Comparison of ENCODE assay signal across 16 cellular contexts in the genomic region with DNA sequence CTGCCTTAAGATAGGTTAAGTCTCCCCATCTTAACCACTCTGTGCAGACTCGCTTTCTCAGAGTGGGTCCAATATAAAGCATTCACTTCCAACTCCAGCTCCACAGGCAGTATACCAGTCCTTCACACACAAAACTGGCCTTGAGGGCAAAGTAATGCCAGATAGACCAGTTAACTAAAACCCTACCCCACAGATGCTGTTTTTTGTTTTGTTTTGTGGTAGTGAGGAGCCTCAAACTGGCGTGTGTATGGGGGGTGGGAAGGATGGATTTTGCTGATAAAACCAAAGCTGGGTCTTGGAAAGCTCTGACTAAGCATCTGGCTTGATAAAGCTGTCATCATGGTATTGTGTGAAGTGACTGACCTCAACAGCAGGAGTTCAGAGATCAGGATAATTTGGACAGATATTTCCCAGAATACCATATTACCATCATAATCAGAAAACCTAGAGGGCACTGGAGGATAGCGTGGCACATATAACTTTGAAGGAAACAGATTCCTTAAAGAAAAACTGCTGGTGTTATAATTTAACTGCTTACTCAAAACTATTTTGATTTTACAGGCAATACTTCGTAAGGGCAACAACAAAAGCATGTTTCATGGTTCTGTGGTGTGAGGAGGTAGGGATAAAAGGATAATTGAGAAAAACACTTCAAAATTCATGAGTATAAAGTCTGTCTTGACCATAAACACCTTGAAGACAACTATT. TPM values are rescaled to one million over a fixed set of nuclear protein-coding genes. Genes with fewer than 3 reads are reported as not detected.
DNase-seq lines count a peak whose midpoint lies in the region; ATAC-seq and TF ChIP-seq lines count a peak whose summit lies in the region.
"Had no signal": no experiment of that assay in that cellular context is flagged by ENCODE, and none has a peak within 500 bp of the region (broad histone marks: within the 10 kb centered on the region; RNA-seq: fewer than 3 reads in every experiment).

No MANE protein-coding gene starts in this region.

- TF ChIP-seq POLR2A in erythroblast (IDR thresholded peaks at IDR 0.05; ENCODE audit: low read length): no peak

- no peaks in the 10 kb centered on the region for H3K4me1 ChIP-seq in CD8-positive, alpha-beta T cell (ENCODE audit: insufficient read depth, low read length)
- H3K4me1 ChIP-seq: colonic mucosa had no signal

- H3K9me3 ChIP-seq in CD8-positive, alpha-beta T cell (ENCODE audit: low read length): no peaks in the 10 kb centered on the region
- no peaks in the 10 kb centered on the region for H3K9me3 ChIP-seq in SK-N-MC (ENCODE audit: low read depth, low read length)
- H3K9me3 ChIP-seq: colonic mucosa, esophagus squamous epithelium, mucosa of descending colon, pancreas, tibial artery had no signal

- H3K36me3 Mint-ChIP-seq in CD8-positive, alpha-beta T cell: peaks cover 15% of the 10 kb centered on the region
- peaks cover 9% of the 10 kb centered on the region for H3K36me3 Mint-ChIP-seq in mesothelial cell of epicardium

- H3K4me1 Mint-ChIP-seq in CD8-positive, alpha-beta T cell (ENCODE audit: low read depth): peaks cover 22% of the 10 kb centered on the region
- peaks cover 17% of the 10 kb centered on the region for H3K4me1 Mint-ChIP-seq in mesothelial cell of epicardium

- no peak for DNase-seq in CD8-positive, alpha-beta T cell
- no peak for DNase-seq in SK-N-MC (ENCODE audit: low read depth, low spot score)
- peak; percentile 67 to 81 for DNase-seq in erythroblast (lab: John Stamatoyannopoulos, UW)
- DNase-seq in mesothelial cell of epicardium (ENCODE audit: low spot score in 2 of 2, unreplicated experiment in 2 of 2): no peak
- DNase-seq in NCI-H2171 treated with DMSO at 0.1 percent for 48 hours (lab: John Stamatoyannopoulos, UW): no peak
- DNase-seq in NCI-H2227 treated with DMSO at 0.1 percent for 48 hours (lab: John Stamatoyannopoulos, UW): no peak
- DNase-seq in LoVo (ENCODE audit: low spot score): no peak
- DNase-seq: activated CD4-positive, CD25-positive, alpha-beta regulatory T cell; activated CD8-positive, alpha-beta memory T cell treated with anti-CD3 and anti-CD28 coated beads, Interleukin-2, amount 50 U/mL, for 4 hours; colonic mucosa; DMS79 treated with DMSO at 0.1 percent for 48 hours; esophagus squamous epithelium; mucosa of descending colon; pancreas had no signal

- no peak overlapping the region for H3K4me3 ChIP-seq in CD8-positive, alpha-beta T cell (ENCODE audit: low read depth, low read length)
- H3K4me3 ChIP-seq in SK-N-MC: no peak overlapping the region
- H3K4me3 ChIP-seq: colonic mucosa, esophagus squamous epithelium, mucosa of descending colon, pancreas, tibial artery had no signal

- CTCF ChIA-PET in CD8-positive, alpha-beta T cell (lab: Charles Lee): interaction anchor here (0.6 to 1.0 kb wide), 2 partner anchors 12 to 1702 kb away, joined by 3 read pairs; no protein-coding TSS in a partner anchor

- H3K9ac ChIP-seq in SK-N-MC (ENCODE audit: insufficient read length): no peak overlapping the region

- intact Hi-C loops in CD8-positive, alpha-beta T cell (cut with DNase I, micrococcal nuclease): no loop called here

- no peaks in the 10 kb centered on the region for H3K27me3 ChIP-seq in CD8-positive, alpha-beta T cell (ENCODE audit: insufficient read depth, low read length)
- H3K27me3 ChIP-seq: colonic mucosa, esophagus squamous epithelium, pancreas, tibial artery had no signal

- no peak overlapping the region for H3K4me3 Mint-ChIP-seq in CD8-positive, alpha-beta T cell
- H3K4me3 Mint-ChIP-seq in mesothelial cell of epicardium: no peak overlapping the region

- no peak for ATAC-seq in CD8-positive, alpha-beta T cell
- no peak for ATAC-seq in HG03565 (IDR thresholded peaks at IDR 0.05; ENCODE audit: unreplicated experiment)
- ATAC-seq: mucosa of descending colon had no signal

- no peak overlapping the region for H3K27ac ChIP-seq in CD8-positive, alpha-beta T cell (ENCODE audit: low read depth, low read length)
- peak overlapping the region; percentile 43; the same call in 1 of the 2 replicates for H3K27ac ChIP-seq in SK-N-MC
- H3K27ac ChIP-seq: colonic mucosa, esophagus squamous epithelium, pancreas had no signal

- POLR2A ChIA-PET in CD8-positive, alpha-beta T cell (lab: Charles Lee): no interaction called here

- H3K9me3 Mint-ChIP-seq in CD8-positive, alpha-beta T cell: no peaks in the 10 kb centered on the region
- H3K9me3 Mint-ChIP-seq in mesothelial cell of epicardium: no peaks in the 10 kb centered on the region

- no peak for TF ChIP-seq CTCF in CD8-positive, alpha-beta T cell (IDR thresholded peaks at IDR 0.05)
- no peak for TF ChIP-seq CTCF in mesothelial cell of epicardium (IDR thresholded peaks at IDR 0.05; ENCODE audit: unreplicated experiment)

- no peaks in the 10 kb centered on the region for H3K27me3 Mint-ChIP-seq in CD8-positive, alpha-beta T cell (ENCODE audit: low read depth)
- no peaks in the 10 kb centered on the region for H3K27me3 Mint-ChIP-seq in mesothelial cell of epicardium (ENCODE audit: low read depth)

- H3K36me3 ChIP-seq in CD8-positive, alpha-beta T cell (ENCODE audit: insufficient read depth, low read length): no peaks in the 10 kb centered on the region
- H3K36me3 ChIP-seq in SK-N-MC (ENCODE audit: insufficient read depth, low read length): no peaks in the 10 kb centered on the region
- H3K36me3 ChIP-seq: colonic mucosa, pancreas, tibial artery had no signal

- peak overlapping the region; percentile 42 for H3K27ac Mint-ChIP-seq in CD8-positive, alpha-beta T cell
- peak overlapping the region; percentile 26 for H3K27ac Mint-ChIP-seq in mesothelial cell of epicardium

RNA-seq across cellular contexts. Expression of a gene that starts 29.6 kb away (rescaled TPM):
- total RNA-seq in CD8-positive, alpha-beta T cell: 1 to 10 TPM; 5.2 to 5.6 TPM
- total RNA-seq in mesothelial cell of epicardium: 7.7 to 10.7 TPM (median 9.1 TPM) in 3 replicates

RNA-seq across cellular contexts. Expression of a gene that starts 54.1 kb away (rescaled TPM):
- 1 to 10 TPM; 4.3 to 5.6 TPM for total RNA-seq in CD8-positive, alpha-beta T cell
- 85.3 to 88.3 TPM (median 86.6 TPM) in 3 replicates for total RNA-seq in mesothelial cell of epicardium

Comparison
In these comparisons a context has a peak if more than half of its experiments do, and no peak if none do; other contexts are left out.
1. DNase-seq: peak in erythroblast (2 of 2); none in CD8-positive, alpha-beta T cell (0 of 7), SK-N-MC (single experiment), mesothelial cell of epicardium (0 of 2), NCI-H2171 treated with DMSO at 0.1 percent for 48 hours (single experiment), NCI-H2227 treated with DMSO at 0.1 percent for 48 hours (single experiment) and LoVo (single experiment).
2. RNA of a gene that starts 54.1 kb away (total RNA-seq): 85.3 to 88.3 TPM in mesothelial cell of epicardium; 4.3 to 5.6 TPM in CD8-positive, alpha-beta T cell; every median in the first group is over 10 times any median in the second.